In genomic region chr11:64150051-64150450, GRCh38 we compare ENCODE assay signal across 23 cellular contexts.
"Had no signal": no experiment of that assay in that cellular context is flagged by ENCODE, and none has a peak within 500 bp of the region (broad histone marks: within the 10 kb centered on the region; RNA-seq: fewer than 3 reads in every experiment).

No MANE protein-coding gene starts in this region.

- ATAC-seq: activated CD4-positive, CD25-positive, alpha-beta regulatory T cell treated with anti-CD3 and anti-CD28 coated beads, Interleukin-2, amount 50 U/mL, for 24 hours; activated CD8-positive, alpha-beta T cell treated with anti-CD3 and anti-CD28 coated beads for 36 hours; activated T-cell treated with anti-CD3 and anti-CD28 coated beads, Interleukin-2, amount 50 U/mL, for 4 hours; activated T-helper 17 cell treated with anti-CD3 and anti-CD28 coated beads, Interleukin-2, amount 50 U/mL, for 72 hours; esophagus mucosa; foreskin keratinocyte; gastroesophageal sphincter had no signal

- H3K4me1 ChIP-seq: colonic mucosa, foreskin keratinocyte had no signal

- H3K36me3 ChIP-seq: colonic mucosa had no signal

- H3K27me3 ChIP-seq: colonic mucosa, foreskin keratinocyte, gastroesophageal sphincter, heart right ventricle had no signal

- H3K27ac ChIP-seq: colonic mucosa, foreskin keratinocyte, gastroesophageal sphincter had no signal

- H3K9me3 ChIP-seq: colonic mucosa, gastroesophageal sphincter, heart right ventricle had no signal

- H3K4me3 ChIP-seq: colonic mucosa, gastroesophageal sphincter, heart right ventricle had no signal

- H3K4me3 Mint-ChIP-seq: activated B cell treated with CpG ODN at 0.5 μM for 24 hours; activated CD8-positive, alpha-beta T cell treated with anti-CD3 and anti-CD28 coated beads for 36 hours; activated naive CD8-positive, alpha-beta T cell; activated T-cell treated with anti-CD3 and anti-CD28 coated beads, Interleukin-2, amount 50 U/mL, for 4 hours; activated T-helper 17 cell treated with anti-CD3 and anti-CD28 coated beads, Interleukin-2, amount 50 U/mL, for 72 hours had no signal

- H3K36me3 Mint-ChIP-seq: activated naive CD8-positive, alpha-beta T cell had no signal

- H3K27ac Mint-ChIP-seq: activated B cell treated with CpG ODN at 0.5 μM for 24 hours; activated CD8-positive, alpha-beta T cell treated with anti-CD3 and anti-CD28 coated beads for 36 hours; activated naive CD8-positive, alpha-beta T cell; activated T-helper 17 cell treated with anti-CD3 and anti-CD28 coated beads, Interleukin-2, amount 50 U/mL, for 72 hours had no signal

- H3K9me3 Mint-ChIP-seq: activated B cell treated with CpG ODN at 0.5 μM for 24 hours; activated CD8-positive, alpha-beta T cell treated with anti-CD3 and anti-CD28 coated beads for 36 hours; activated T-cell treated with anti-CD3 and anti-CD28 coated beads, Interleukin-2, amount 50 U/mL, for 4 hours; activated T-helper 17 cell treated with anti-CD3 and anti-CD28 coated beads, Interleukin-2, amount 50 U/mL, for 72 hours had no signal

- H3K27me3 Mint-ChIP-seq: activated CD8-positive, alpha-beta T cell treated with anti-CD3 and anti-CD28 coated beads for 36 hours; activated naive CD8-positive, alpha-beta T cell; activated T-helper 17 cell treated with anti-CD3 and anti-CD28 coated beads, Interleukin-2, amount 50 U/mL, for 72 hours had no signal

- DNase-seq: activated B cell treated with CpG ODN at 0.5 μM for 24 hours; activated CD4-positive, alpha-beta T cell treated with anti-CD3 and anti-CD28 coated beads for 48 hours; activated CD4-positive, alpha-beta T cell treated with anti-CD3 and anti-CD28 coated beads, Interleukin-2, amount 50 U/mL, for 1 hour; activated CD4-positive, alpha-beta T cell treated with anti-CD3 and anti-CD28 coated beads, Interleukin-2, amount 50 U/mL, for 48 hours; activated CD8-positive, alpha-beta memory T cell treated with anti-CD3 and anti-CD28 coated beads for 24 hours; activated CD8-positive, alpha-beta T cell treated with anti-CD3 and anti-CD28 coated beads for 36 hours; activated effector memory CD4-positive, alpha-beta T cell treated with Interleukin-2 at 50 U/mL for 16 hours; activated gamma-delta T cell treated with Interleukin-2 at 50 U/mL for 16 hours; activated naive CD4-positive, alpha-beta T cell treated with anti-CD3 and anti-CD28 coated beads, Interleukin-2, amount 50 U/mL, for 16 hours; activated naive CD4-positive, alpha-beta T cell treated with Interleukin-2 at 50 U/mL for 16 hours; activated T-cell treated with anti-CD3 and anti-CD28 coated beads, Interleukin-2, amount 50 U/mL, for 4 hours; amniotic stem cell; cerebellar nuclear complex; colonic mucosa; effector CD8-positive, alpha-beta T cell; foreskin keratinocyte; heart right ventricle; T-helper 2 cell had no signal
